20 cellular contexts compared by ENCODE assay signal in genomic region chr4:20603671-20604313, GRCh38.
DNase-seq lines count a peak whose midpoint lies in the region; ATAC-seq and TF ChIP-seq lines count a peak whose summit lies in the region.
"Had no signal": no experiment of that assay in that cellular context is flagged by ENCODE, and none has a peak within 500 bp of the region (broad histone marks: within the 10 kb centered on the region; RNA-seq: fewer than 3 reads in every experiment).

No MANE protein-coding gene starts in this region.

- H4K20me1 ChIP-seq in osteoblast (ENCODE audit: insufficient read depth, low read length): no peaks in the 10 kb centered on the region

- H3K4me3 ChIP-seq in BJ (ENCODE audit: low read depth, low read length) (no peak overlapping the region), osteoblast (ENCODE audit: insufficient read depth, low read length) (no peak overlapping the region)
- H3K4me3 ChIP-seq: adrenal gland, dorsolateral prefrontal cortex, tibial nerve had no signal

- H3K27ac ChIP-seq in osteoblast (ENCODE audit: low read depth, low read length): no peak overlapping the region
- H3K27ac ChIP-seq: adrenal gland, C4-2B, dorsolateral prefrontal cortex, tibial nerve had no signal

- no peak overlapping the region for H2AFZ ChIP-seq in osteoblast (ENCODE audit: low read length)

- DNase-seq in BJ (ENCODE audit: low read depth) (peak; percentile 36), NCI-H226 (peak; percentile 70), dermis blood vessel endothelial cell (peak; percentile 57), osteoblast (ENCODE audit: insufficient read length, low spot score, missing footprints) (peak; percentile 35), NAMALWA (ENCODE audit: low spot score) (no peak), NCI-H524 treated with DMSO at 0.1 percent for 48 hours (lab: John Stamatoyannopoulos, UW) (no peak)
- DNase-seq in stimulated activated CD4-positive, alpha-beta T cell treated with anti-CD3 and anti-CD28 coated beads, Interleukin-4, amount 100 ng/mL, for 1 hour: no peak
- DNase-seq: activated CD4-positive, alpha-beta T cell treated with anti-CD3 and anti-CD28 coated beads, Interleukin-2, amount 10 ng/mL, durations not matched to agents 7 days and 5 days; activated T-cell treated with anti-CD3 and anti-CD28 coated beads, Interleukin-2, amount 50 U/mL, for 48 hours; dorsolateral prefrontal cortex; H7; Kasumi-1; NCI-H1930; NCI-H82; stimulated activated CD4-positive, alpha-beta T cell treated with anti-CD3 and anti-CD28 coated beads, Interleukin-1b, Interleukin-23, amount 100 ng/mL, for 48 hours; T-helper 9 cell had no signal

- no peaks in the 10 kb centered on the region for H3K79me2 ChIP-seq in osteoblast (ENCODE audit: insufficient read depth, low read length)

- TF ChIP-seq CTCF in BJ (IDR thresholded peaks at IDR 0.05; ENCODE audit: insufficient read depth, low read depth, low read length) (no peak), osteoblast (IDR thresholded peaks at IDR 0.05; ENCODE audit: extremely low read depth, low read depth, low read length) (no peak)

- H3K4me1 ChIP-seq in osteoblast (ENCODE audit: insufficient read depth, low read length): peaks cover 6% of the 10 kb centered on the region
- H3K4me1 ChIP-seq: adrenal gland had no signal

- CTCF ChIA-PET in BJ (lab: Yijun Ruan, JAX): interaction anchor here (0.7 kb wide), 1 partner anchor 1930 kb away, joined by 3 read pairs; no protein-coding TSS in a partner anchor

- no peaks in the 10 kb centered on the region for H3K27me3 ChIP-seq in BJ (ENCODE audit: control insufficient read depth, insufficient read depth, low read length)
- H3K27me3 ChIP-seq in osteoblast (ENCODE audit: insufficient read depth, low read length): no peaks in the 10 kb centered on the region
- H3K27me3 ChIP-seq: adrenal gland, dorsolateral prefrontal cortex, tibial nerve had no signal

- H3K36me3 ChIP-seq in BJ (ENCODE audit: control insufficient read depth, insufficient read depth, low read length) (peaks cover 5% of the 10 kb centered on the region), osteoblast (ENCODE audit: insufficient read depth, low read length) (peaks cover 4% of the 10 kb centered on the region)
- H3K36me3 ChIP-seq: adrenal gland had no signal

- POLR2A ChIA-PET in BJ (lab: Charles Lee): no interaction called here

- ATAC-seq in HG02938 (IDR thresholded peaks at IDR 0.05; ENCODE audit: unreplicated experiment): no peak

- no peaks in the 10 kb centered on the region for H3K9me3 ChIP-seq in osteoblast (ENCODE audit: low read depth, low read length)
- H3K9me3 ChIP-seq: adrenal gland, tibial nerve had no signal

- peak overlapping the region; percentile 14 for H3K4me2 ChIP-seq in osteoblast (ENCODE audit: insufficient read depth, low read length)

Comparison
In these comparisons a context has a peak if more than half of its experiments do, and no peak if none do; other contexts are left out.
1. DNase-seq: peak in BJ (single experiment), NCI-H226 (single experiment), dermis blood vessel endothelial cell (single experiment) and osteoblast (single experiment); none in stimulated activated CD4-positive, alpha-beta T cell treated with anti-CD3 and anti-CD28 coated beads, Interleukin-4, amount 100 ng/mL, for 1 hour (single experiment), NAMALWA (single experiment) and NCI-H524 treated with DMSO at 0.1 percent for 48 hours (single experiment).